ENCODE assay signal across 11 cellular contexts in the genomic region with DNA sequence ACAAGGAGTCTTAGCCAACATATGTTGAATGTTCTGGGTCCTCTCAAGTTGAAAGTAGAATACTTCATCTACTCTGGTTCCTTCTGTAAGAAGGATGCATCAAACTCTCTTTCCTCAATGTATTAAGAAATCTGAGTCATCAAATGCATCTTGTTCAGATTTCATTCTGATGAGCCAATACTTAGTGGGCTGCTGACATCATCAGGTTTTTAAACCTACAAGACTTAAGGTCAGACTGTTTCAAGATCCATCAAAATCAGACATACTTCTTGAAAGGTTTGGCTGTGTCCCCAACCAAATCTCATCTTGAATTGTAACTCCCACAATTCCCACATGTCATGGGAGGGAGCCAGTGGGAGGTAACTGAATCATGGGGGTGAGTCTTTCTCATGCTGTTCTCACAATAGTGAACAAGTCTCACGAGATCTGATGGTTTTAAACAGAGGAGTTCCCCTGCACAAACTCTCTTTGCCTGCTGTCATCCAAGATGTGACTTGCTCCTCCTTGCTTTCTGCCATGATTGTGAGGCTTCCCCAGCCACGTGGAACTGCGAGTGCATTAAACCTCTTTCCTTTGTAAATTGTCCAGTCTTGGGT.
DNase-seq lines count a peak whose midpoint lies in the region; ATAC-seq, FAIRE-seq and TF ChIP-seq lines count a peak whose summit lies in the region.
"Had no signal": no experiment of that assay in that cellular context is flagged by ENCODE, and none has a peak within 500 bp of the region (broad histone marks: within the 10 kb centered on the region; RNA-seq: fewer than 3 reads in every experiment).

No MANE protein-coding gene starts in this region.

- peak; percentile 8 for ATAC-seq in esophagus mucosa
- no peak for ATAC-seq in GM21737 (IDR thresholded peaks at IDR 0.05; ENCODE audit: unreplicated experiment)

- DNase-seq in stimulated activated CD4-positive, alpha-beta T cell treated with anti-CD3 and anti-CD28 coated beads, Interleukin-2, amount 100 ng/mL, for 4 hours (ENCODE audit: low read depth), result peak; percentile 9
- no peak for DNase-seq in stimulated activated CD4-positive, alpha-beta T cell treated with anti-CD3 and anti-CD28 coated beads, Interleukin-4, amount 100 ng/mL, for 1 hour
- DNase-seq in RWPE1 (ENCODE audit: low spot score) (peak; percentile 45), urothelium cell line (ENCODE audit: low spot score) (peak; percentile 4), NCI-H1092 treated with DMSO at 0.1 percent for 48 hours (lab: John Stamatoyannopoulos, UW) (no peak), GM19239 (ENCODE audit: insufficient read length, low spot score) (no peak)
- DNase-seq: NCI-H345 had no signal

- no peak overlapping the region for H3K27ac ChIP-seq in RWPE1
- H3K27ac ChIP-seq: thoracic aorta had no signal

- FAIRE-seq in urothelium cell line (lab: Jason Lieb, UNC) (no peak), GM19239 (lab: Jason Lieb, UNC) (no peak)
- FAIRE-seq: GM12892 had no signal

- no peak for TF ChIP-seq CTCF in RWPE1 (conservative IDR thresholded peaks at IDR 0.05; ENCODE audit: low read depth)

- CTCF ChIA-PET in RWPE1 (lab: Yijun Ruan, JAX), result no interaction called here

- POLR2A ChIA-PET in RWPE1 (lab: Yijun Ruan, JAX; ENCODE audit: low non-redundant PET), result no interaction called here

Comparison
In these comparisons a context has a peak if more than half of its experiments do, and no peak if none do; other contexts are left out.
1. DNase-seq: peak in stimulated activated CD4-positive, alpha-beta T cell treated with anti-CD3 and anti-CD28 coated beads, Interleukin-2, amount 100 ng/mL, for 4 hours (single experiment), RWPE1 (single experiment) and urothelium cell line (single experiment); none in stimulated activated CD4-positive, alpha-beta T cell treated with anti-CD3 and anti-CD28 coated beads, Interleukin-4, amount 100 ng/mL, for 1 hour (single experiment), NCI-H1092 treated with DMSO at 0.1 percent for 48 hours (single experiment) and GM19239 (single experiment).